In genomic region chr1:88891318-88892145, GRCh38 we compare ENCODE assay signal across 8 cellular contexts. TPM values are rescaled to one million over a fixed set of nuclear protein-coding genes. Genes with fewer than 3 reads are reported as not detected.
DNase-seq lines count a peak whose midpoint lies in the region; ATAC-seq, FAIRE-seq and TF ChIP-seq lines count a peak whose summit lies in the region.

Gene GTF2B (minus strand): TSS chr1:88891567. CDS start chr1:88891499, 68 bp downstream.

- peak; percentile 41 for FAIRE-seq in pancreas (lab: Jason Lieb, UNC)

- peak; percentile 93 to 96 (median 93) for DNase-seq in NCI-H1417 (lab: John Stamatoyannopoulos, UW)
- peak; percentile 76 to 93 for DNase-seq in SW 1271 (lab: John Stamatoyannopoulos, UW)
- peak; percentile 83 for DNase-seq in activated naive CD8-positive, alpha-beta T cell treated with anti-CD3 and anti-CD28 coated beads, Interleukin-2, amount 50 U/mL, for 16 hours (ENCODE audit: low read depth, low spot score)
- peak; percentile 92 for DNase-seq in Right ventricle myocardium superior
- DNase-seq in pancreas, result peak; percentile 85 to 92 (median 88)
- peak; percentile 92 to 95 for DNase-seq in tibial artery

- TF ChIP-seq CTCF in pancreas (IDR thresholded peaks at IDR 0.05) (no peak), tibial artery (IDR thresholded peaks at IDR 0.05) (no peak)

- H3K4me3 ChIP-seq in pancreas, result peak within 1 kb of the TSS; percentile 74 to 93 (median 85)
- peak within 1 kb of the TSS; percentile 76 to 81 for H3K4me3 ChIP-seq in tibial artery

- ATAC-seq in HG02678 (IDR thresholded peaks at IDR 0.05; ENCODE audit: unreplicated experiment) (peak; percentile 92), Right ventricle myocardium superior (ENCODE audit: poor library complexity) (peak; percentile 97), pancreas (peak; percentile 88 to 95 (median 90))

- H3K9me3 ChIP-seq in pancreas, result no peaks in the 10 kb centered on the region
- H3K9me3 ChIP-seq in tibial artery, result no peaks in the 10 kb centered on the region

- H3K27ac ChIP-seq in pancreas (peak within 1 kb of the TSS; percentile 85 to 96 (median 90)), tibial artery (peak within 1 kb of the TSS; percentile 94 to 95)

- intact Hi-C loops in Right ventricle myocardium superior (cut with DNase I) (no loop called here), pancreas (cut with DNase I) (no loop called here), tibial artery (cut with DNase I; ENCODE audit: low total_unique reads) (no loop called here)

- H3K4me1 ChIP-seq in pancreas, result peaks cover 14 to 28% (median 26%) of the 10 kb centered on the region in 3 donors
- peaks cover 0 to 33% (median 20%) of the 10 kb centered on the region in 4 donors for H3K4me1 ChIP-seq in tibial artery

- WGBS in pancreas, 2 donors, result 0% methylated on average over 51 of the region's 51 CpGs

- H3K27me3 ChIP-seq in pancreas (no peaks in the 10 kb centered on the region), tibial artery (no peaks in the 10 kb centered on the region)

- H3K36me3 ChIP-seq in pancreas, result peaks cover 0 to 7% (median 2%) of the 10 kb centered on the region in 3 donors
- H3K36me3 ChIP-seq in tibial artery, result peaks cover 5 to 9% (median 5%) of the 10 kb centered on the region in 3 donors

- peak; percentile 99 for TF ChIP-seq POLR2A in GM10847 (IDR thresholded peaks at IDR 0.05; ENCODE audit: extremely low read depth, insufficient read length)

RNA-seq across cellular contexts. Expression of gene GTF2B, which starts in this region (rescaled TPM):
- 11.1 TPM for total RNA-seq in Right ventricle myocardium superior
- total RNA-seq in pancreas, result 10 to 100 TPM in 3 of 6 donors, 1 to 10 TPM in 3; 6.3 to 15.5 (median 10.4) TPM
- 10 to 100 TPM; 11.1 to 18.6 TPM for polyA plus RNA-seq in pancreas

Comparison
In these comparisons a context has a peak if more than half of its experiments do, and no peak if none do; other contexts are left out.
1. Peak in every context shown above with its lines: DNase-seq, ATAC-seq, H3K4me3 ChIP-seq and H3K27ac ChIP-seq.